24 cellular contexts compared by ENCODE assay signal in the genomic region with DNA sequence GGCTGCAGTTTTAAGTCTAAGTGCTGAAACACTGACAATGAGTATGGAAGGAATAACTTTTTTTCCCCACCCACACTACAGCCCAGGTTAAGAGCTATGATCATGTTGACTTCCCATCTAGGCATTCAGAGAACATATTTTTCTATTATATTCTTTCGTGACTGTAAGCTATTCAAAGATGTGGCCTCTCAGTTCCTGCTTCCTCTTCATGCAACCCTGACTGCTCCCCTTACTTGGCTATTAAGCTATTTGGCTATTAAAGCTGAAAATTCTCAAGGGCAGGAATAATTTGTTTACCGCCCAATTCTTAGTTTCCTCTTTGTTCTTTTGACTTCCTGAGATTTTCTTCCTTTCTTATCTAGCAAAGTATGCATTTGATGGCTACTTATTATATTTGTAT. TPM values are rescaled to one million over a fixed set of nuclear protein-coding genes. Genes with fewer than 3 reads are reported as not detected.
"Had no signal": no experiment of that assay in that cellular context is flagged by ENCODE, and none has a peak within 500 bp of the region (broad histone marks: within the 10 kb centered on the region; RNA-seq: fewer than 3 reads in every experiment).

No MANE protein-coding gene starts in this region.

- H3K27ac Mint-ChIP-seq: effector memory CD8-positive, alpha-beta T cell; memory B cell; naive B cell; natural killer cell treated with Interleukin-12 subunit alpha and Interleukin-12 subunit beta and Interleukin-15 and Interleukin-18, amount 100 ng/mL, for 72 hours; progenitor cell of endocrine pancreas; stimulated activated memory B cell treated with anti-CD40 and anti-IgM and Interleukin-4, amounts not matched to agents 10 μg/mL and 1 μg/mL and 100 μg/mL, for 72 hours; type B pancreatic cell had no signal

- H3K9me3 Mint-ChIP-seq: effector memory CD8-positive, alpha-beta T cell; memory B cell; natural killer cell treated with Interleukin-12 subunit alpha and Interleukin-12 subunit beta and Interleukin-15 and Interleukin-18, amount 100 ng/mL, for 72 hours; type B pancreatic cell had no signal

- H3K36me3 ChIP-seq: gastrocnemius medialis, lower lobe of right lung, sigmoid colon, tibial artery had no signal

- H3K9me3 ChIP-seq: gastrocnemius medialis, lower lobe of right lung, sigmoid colon, testis, tibial artery had no signal

- H3K4me3 Mint-ChIP-seq: effector memory CD8-positive, alpha-beta T cell; memory B cell; naive B cell; natural killer cell treated with Interleukin-12 subunit alpha and Interleukin-12 subunit beta and Interleukin-15 and Interleukin-18, amount 100 ng/mL, for 72 hours; neural crest cell; stimulated activated memory B cell treated with anti-CD40 and anti-IgM and Interleukin-4, amounts not matched to agents 10 μg/mL and 1 μg/mL and 100 μg/mL, for 72 hours; type B pancreatic cell had no signal

- H3K27me3 ChIP-seq: gastrocnemius medialis, sigmoid colon, testis, tibial artery had no signal

- DNase-seq: effector memory CD8-positive, alpha-beta T cell; foreskin fibroblast; gastrocnemius medialis; head of caudate nucleus; left ventricle myocardium superior; lower lobe of right lung; naive B cell; right cardiac atrium; sigmoid colon; stimulated activated CD4-positive, alpha-beta T cell treated with anti-CD3 and anti-CD28 coated beads, Interleukin-4, amount 100 ng/mL, for 4 hours; stimulated activated naive CD8-positive, alpha-beta T cell treated with anti-CD3 and anti-CD28 coated beads, Interleukin-15, Interleukin-2, amounts not matched to agents 100 U/mL and 50 U/mL, for 24 hours; substantia nigra; testis; tibial artery had no signal

- H3K4me3 ChIP-seq: coronary artery, gastrocnemius medialis, lower lobe of right lung, sigmoid colon, testis, tibial artery had no signal

- H3K36me3 Mint-ChIP-seq: memory B cell; naive B cell; natural killer cell treated with Interleukin-12 subunit alpha and Interleukin-12 subunit beta and Interleukin-15 and Interleukin-18, amount 100 ng/mL, for 72 hours; stimulated activated memory B cell treated with anti-CD40 and anti-IgM and Interleukin-4, amounts not matched to agents 10 μg/mL and 1 μg/mL and 100 μg/mL, for 72 hours; type B pancreatic cell had no signal

- H3K27ac ChIP-seq: coronary artery, epithelial cell of prostate, gastrocnemius medialis, lower lobe of right lung, parathyroid adenoma, sigmoid colon, testis, tibial artery had no signal

- ATAC-seq: effector memory CD8-positive, alpha-beta T cell; esophagus mucosa; gastrocnemius medialis; left ventricle myocardium superior; lower lobe of right lung; natural killer cell treated with Interleukin-12 subunit alpha and Interleukin-12 subunit beta and Interleukin-15 and Interleukin-18, amount 100 ng/mL, for 72 hours; right cardiac atrium; stimulated activated memory B cell treated with anti-CD40 and anti-IgM and Interleukin-4, amounts not matched to agents 10 μg/mL and 1 μg/mL and 100 μg/mL, for 72 hours; stimulated activated naive CD8-positive, alpha-beta T cell treated with anti-CD3 and anti-CD28 coated beads, Interleukin-15, Interleukin-2, amounts not matched to agents 100 U/mL and 50 U/mL, for 24 hours had no signal

- H3K4me1 ChIP-seq: gastrocnemius medialis, lower lobe of right lung, parathyroid adenoma, sigmoid colon, tibial artery had no signal

- H2AFZ ChIP-seq: parathyroid adenoma had no signal

- H3K4me1 Mint-ChIP-seq: memory B cell; naive B cell; neural crest cell; stimulated activated memory B cell treated with anti-CD40 and anti-IgM and Interleukin-4, amounts not matched to agents 10 μg/mL and 1 μg/mL and 100 μg/mL, for 72 hours had no signal

- H3K79me2 ChIP-seq: parathyroid adenoma had no signal

- H3K27me3 Mint-ChIP-seq: memory B cell, progenitor cell of endocrine pancreas, type B pancreatic cell had no signal

- H3K9ac ChIP-seq: parathyroid adenoma had no signal

RNA-seq across cellular contexts. Expression of gene ALDH1A1, which starts 18.6 kb away (rescaled TPM):
- total RNA-seq: natural killer cell treated with Interleukin-12 subunit alpha and Interleukin-12 subunit beta and Interleukin-15 and Interleukin-18, amount 100 ng/mL, for 72 hours had no signal
